Comparison of ENCODE assay signal across 1 cellular context in the genomic region with DNA sequence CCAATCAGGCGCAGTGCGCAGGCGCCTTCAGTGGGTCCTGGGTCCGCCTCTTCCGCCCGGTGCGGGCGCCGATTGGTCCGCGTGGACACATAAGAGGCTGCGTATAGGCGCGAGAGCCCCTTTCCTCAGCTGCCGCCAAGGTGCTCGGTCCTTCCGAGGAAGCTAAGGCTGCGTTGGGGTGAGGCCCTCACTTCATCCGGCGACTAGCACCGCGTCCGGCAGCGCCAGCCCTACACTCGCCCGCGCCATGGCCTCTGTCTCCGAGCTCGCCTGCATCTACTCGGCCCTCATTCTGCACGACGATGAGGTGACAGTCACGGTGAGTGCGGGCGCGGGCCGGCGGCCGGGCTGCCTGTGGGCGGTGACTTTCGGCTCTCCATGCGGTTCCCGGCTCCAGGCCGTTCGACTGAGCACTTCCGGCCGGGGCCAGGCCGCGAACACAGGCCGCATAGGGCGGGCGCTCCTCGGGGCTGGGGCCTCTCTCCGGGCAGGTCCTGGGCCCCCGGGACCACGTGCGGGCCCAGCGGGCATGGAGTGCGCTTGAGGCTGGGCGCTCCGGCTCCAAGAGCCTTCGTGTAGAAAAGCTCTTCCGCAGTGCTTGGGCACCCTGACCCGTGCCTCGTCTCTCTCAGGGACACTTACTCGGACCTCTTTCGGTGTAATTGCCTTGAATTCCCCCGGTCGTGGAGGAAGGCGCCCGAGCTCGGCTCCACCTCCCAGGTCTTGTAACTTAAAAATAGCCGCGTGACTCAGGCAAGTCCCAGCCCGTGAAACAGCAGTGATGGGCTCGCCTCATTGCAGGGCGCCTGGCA.
TF ChIP-seq lines count a peak whose summit lies in the region.

Gene RPLP1, plus strand, starts transcription at position 117 of the 812 bp plus-strand sequence. Its CDS starts 131 bp downstream, at position 248.

TF ChIP-seq in HepG2, 621 proteins besides CTCF, POLR2A, EP300 and RAD21 (continued from another document and continues in another):
- TF ChIP-seq DPF2 (CRISPR knock-in tag; IDR thresholded peaks at IDR 0.05; ENCODE audit: borderline replicate concordance, low read depth) (no peak), POLR2AphosphoS5 (IDR thresholded peaks at IDR 0.05; ENCODE audit: low read depth, low read length) (peak; percentile 99), ARID4A (CRISPR knock-in tag; IDR thresholded peaks at IDR 0.05; ENCODE audit: borderline replicate concordance) (peak; percentile 93), BORCS8-MEF2B (CRISPR knock-in tag; IDR thresholded peaks at IDR 0.05) (peak; percentile 78; the same call in 1 of the 2 replicates), ZNF83 (CRISPR knock-in tag; IDR thresholded peaks at IDR 0.05; ENCODE audit: borderline replicate concordance) (no peak), ZKSCAN1 (IDR thresholded peaks at IDR 0.05; ENCODE audit: low read length) (no peak), NFAT5 (CRISPR knock-in tag; IDR thresholded peaks at IDR 0.05) (peak; percentile 54; the same call in 1 of the 2 replicates), ZNF367 (CRISPR knock-in tag; IDR thresholded peaks at IDR 0.05; ENCODE audit: borderline replicate concordance) (no peak; the same call in 1 of the 2 replicates), MAZ (IDR thresholded peaks at IDR 0.05; ENCODE audit: borderline replicate concordance, low read depth, low read length) (peak; percentile 34; the same call in 1 of the 2 replicates), MAZ (CRISPR knock-in tag; IDR thresholded peaks at IDR 0.05; ENCODE audit: low read depth) (peak; percentile 86), NRL (CRISPR knock-in tag; IDR thresholded peaks at IDR 0.05; ENCODE audit: borderline replicate concordance) (peak; percentile 62; the same call in 1 of the 2 replicates), ZNF737 (CRISPR knock-in tag; IDR thresholded peaks at IDR 0.05; ENCODE audit: borderline replicate concordance) (0 out of 2 replicates have a peak, but pooled peaks have one; percentile 14), ZNF280D (CRISPR knock-in tag; IDR thresholded peaks at IDR 0.05) (peak; percentile 39; the same call in 1 of the 2 replicates), ZNF589 (CRISPR knock-in tag; conservative IDR thresholded peaks at IDR 0.05) (0 out of 2 replicates have a peak, but pooled peaks have one; percentile 60), ZNF280B (CRISPR knock-in tag; IDR thresholded peaks at IDR 0.05; ENCODE audit: borderline replicate concordance) (no peak; the same call in 1 of the 2 replicates), SALL2 (CRISPR knock-in tag; IDR thresholded peaks at IDR 0.05) (peak; percentile 86), TEAD2 (CRISPR knock-in tag; IDR thresholded peaks at IDR 0.05) (peak; percentile 54; the same call in 1 of the 2 replicates), ZNF276 (CRISPR knock-in tag; IDR thresholded peaks at IDR 0.05; ENCODE audit: low read depth) (0 out of 2 replicates have a peak, but pooled peaks have one; percentile 13), PPARG (CRISPR knock-in tag; conservative IDR thresholded peaks at IDR 0.05) (no peak; the same call in 1 of the 2 replicates), BRD4 (CRISPR knock-in tag; IDR thresholded peaks at IDR 0.05) (no peak), ZNF670 (CRISPR knock-in tag; IDR thresholded peaks at IDR 0.05; ENCODE audit: borderline replicate concordance) (peak; percentile 3; the same call in 1 of the 2 replicates), GPN1 (CRISPR knock-in tag; IDR thresholded peaks at IDR 0.05; ENCODE audit: borderline replicate concordance) (no peak), RBFOX2 (IDR thresholded peaks at IDR 0.05; ENCODE audit: low read depth, low read length) (peak; percentile 99), ZNF354B (CRISPR knock-in tag; IDR thresholded peaks at IDR 0.05) (no peak), KDM6A (CRISPR knock-in tag; IDR thresholded peaks at IDR 0.05; ENCODE audit: low read depth) (no peak), MTA3 (CRISPR knock-in tag; IDR thresholded peaks at IDR 0.05) (no peak), ZNF256 (CRISPR knock-in tag; conservative IDR thresholded peaks at IDR 0.05) (0 out of 2 replicates have a peak, but pooled peaks have one; percentile 19), ARNTL (CRISPR knock-in tag; IDR thresholded peaks at IDR 0.05) (peak; percentile 35; the same call in 1 of the 2 replicates), ZNF577 (CRISPR knock-in tag; IDR thresholded peaks at IDR 0.05; ENCODE audit: borderline replicate concordance, low read depth) (no peak)
- TF ChIP-seq, protein P1, sequence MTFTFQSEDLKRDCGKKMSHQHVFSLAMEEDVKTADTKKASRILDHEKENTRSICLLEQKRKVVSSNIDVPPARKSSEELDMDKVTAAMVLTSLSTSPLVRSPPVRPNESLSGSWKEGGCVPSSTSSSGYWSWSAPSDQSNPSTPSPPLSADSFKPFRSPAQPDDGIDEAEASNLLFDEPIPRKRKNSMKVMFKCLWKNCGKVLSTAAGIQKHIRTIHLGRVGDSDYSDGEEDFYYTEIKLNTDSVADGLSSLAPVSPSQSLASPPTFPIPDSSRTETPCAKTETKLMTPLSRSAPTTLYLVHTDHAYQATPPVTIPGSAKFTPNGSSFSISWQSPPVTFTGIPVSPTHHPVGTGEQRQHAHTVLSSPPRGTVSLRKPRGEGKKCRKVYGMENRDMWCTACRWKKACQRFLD (CRISPR knock-in tag; IDR thresholded peaks at IDR 0.05; ENCODE audit: borderline replicate concordance) = peak; percentile 69; the same call in 1 of the 2 replicates
- TF ChIP-seq, protein P2, sequence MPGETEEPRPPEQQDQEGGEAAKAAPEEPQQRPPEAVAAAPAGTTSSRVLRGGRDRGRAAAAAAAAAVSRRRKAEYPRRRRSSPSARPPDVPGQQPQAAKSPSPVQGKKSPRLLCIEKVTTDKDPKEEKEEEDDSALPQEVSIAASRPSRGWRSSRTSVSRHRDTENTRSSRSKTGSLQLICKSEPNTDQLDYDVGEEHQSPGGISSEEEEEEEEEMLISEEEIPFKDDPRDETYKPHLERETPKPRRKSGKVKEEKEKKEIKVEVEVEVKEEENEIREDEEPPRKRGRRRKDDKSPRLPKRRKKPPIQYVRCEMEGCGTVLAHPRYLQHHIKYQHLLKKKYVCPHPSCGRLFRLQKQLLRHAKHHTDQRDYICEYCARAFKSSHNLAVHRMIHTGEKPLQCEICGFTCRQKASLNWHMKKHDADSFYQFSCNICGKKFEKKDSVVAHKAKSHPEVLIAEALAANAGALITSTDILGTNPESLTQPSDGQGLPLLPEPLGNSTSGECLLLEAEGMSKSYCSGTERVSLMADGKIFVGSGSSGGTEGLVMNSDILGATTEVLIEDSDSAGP (CRISPR knock-in tag; IDR thresholded peaks at IDR 0.05; ENCODE audit: borderline replicate concordance) = peak; percentile 93
